In the genomic region with DNA sequence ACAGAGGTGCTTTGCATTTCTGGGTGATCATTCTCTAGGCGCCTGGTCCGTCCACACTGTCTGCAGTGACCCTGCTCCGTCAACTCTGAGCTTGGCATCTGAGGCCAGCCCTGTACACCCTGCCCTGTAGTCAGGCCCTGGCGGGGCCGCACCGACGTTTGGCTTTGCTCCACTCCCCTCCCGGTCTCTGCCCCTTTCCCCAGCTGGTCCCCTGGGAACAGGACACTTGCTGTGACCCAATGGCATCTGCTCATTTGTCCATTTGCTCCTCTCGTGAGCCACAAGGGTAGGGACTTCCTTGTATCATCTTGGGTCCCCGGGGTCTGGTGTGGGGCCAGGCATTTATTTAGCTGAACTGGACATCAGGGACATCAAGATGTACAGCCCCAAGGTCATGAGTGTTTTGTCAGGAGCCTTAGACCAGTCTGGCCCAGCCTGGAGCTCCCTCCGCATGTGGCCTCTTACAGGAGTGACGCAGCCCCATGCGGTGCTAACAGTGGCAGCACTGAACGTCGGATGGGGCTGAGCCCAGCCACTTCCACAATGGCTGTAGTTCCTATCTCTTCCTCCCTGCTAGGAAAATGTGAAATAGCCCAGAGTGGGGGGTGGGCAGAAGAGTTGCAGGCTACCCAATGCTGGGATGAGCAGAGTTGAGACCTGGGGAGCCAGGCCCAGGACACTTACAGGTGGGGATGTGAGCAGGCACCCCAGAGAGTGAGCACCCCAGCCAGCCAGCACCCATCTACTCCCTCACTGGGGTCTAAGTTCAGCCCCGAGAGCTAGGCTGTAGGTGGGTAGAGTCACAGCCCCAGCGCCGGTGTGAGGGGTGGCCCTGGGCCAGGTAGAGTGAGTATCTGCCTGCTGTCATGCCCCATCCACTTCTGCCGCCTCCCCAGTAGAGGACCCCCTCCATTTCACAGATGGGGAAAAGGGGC, we compare ENCODE assay signal across 11 cellular contexts. TPM values are rescaled to one million over a fixed set of nuclear protein-coding genes. Genes with fewer than 3 reads are reported as not detected.
DNase-seq lines count a peak whose midpoint lies in the region; ATAC-seq and TF ChIP-seq lines count a peak whose summit lies in the region.
"Had no signal": no experiment of that assay in that cellular context is flagged by ENCODE, and none has a peak within 500 bp of the region (broad histone marks: within the 10 kb centered on the region; RNA-seq: fewer than 3 reads in every experiment).

No MANE protein-coding gene starts in this region.

- TF ChIP-seq CTCF in left lung (IDR thresholded peaks at IDR 0.05), result no peak
- TF ChIP-seq CTCF in suprapubic skin (IDR thresholded peaks at IDR 0.05), result no peak

- H3K9me3 ChIP-seq in left lung (no peaks in the 10 kb centered on the region), suprapubic skin (no peaks in the 10 kb centered on the region), HAP-1 (no peaks in the 10 kb centered on the region)

- no peak for TF ChIP-seq POLR2A in suprapubic skin (IDR thresholded peaks at IDR 0.05)

- in situ Hi-C loops in HAP-1 (cut with MboI; ENCODE audit: low sequenced_read_pairs), result no loop called here

- 70% methylated on average over 13 of the region's 19 CpGs for WGBS in suprapubic skin

- peak; percentile 63 for DNase-seq in activated effector memory CD4-positive, alpha-beta T cell treated with anti-CD3 and anti-CD28 coated beads, Interleukin-2, amount 50 U/mL, for 16 hours
- no peak for DNase-seq in activated effector memory CD4-positive, alpha-beta T cell treated with Interleukin-2 at 50 U/mL for 16 hours
- DNase-seq in UCSD-AML1 (lab: John Stamatoyannopoulos, UW; ENCODE audit: unreplicated experiment) (peak; percentile 65), left lung (peak; percentile 56 to 78), suprapubic skin (ENCODE audit: low spot score in 2 of 2) (peak; percentile 63 to 74), HAP-1 (ENCODE audit: low spot score in 2 of 2) (no peak), NCI-H1436 (lab: John Stamatoyannopoulos, UW) (no peak)
- DNase-seq: activated CD4-positive, alpha-beta T cell treated with anti-CD3 and anti-CD28 coated beads, Interleukin-2, amount 50 U/mL, for 1 hour; KG1; NCI-H2171 had no signal

- H3K27me3 ChIP-seq in left lung (no peaks in the 10 kb centered on the region), suprapubic skin (no peaks in the 10 kb centered on the region), HAP-1 (ENCODE audit: low read depth) (no peaks in the 10 kb centered on the region)

- H3K36me3 ChIP-seq in left lung, result no peaks in the 10 kb centered on the region
- H3K36me3 ChIP-seq in suprapubic skin, result no peaks in the 10 kb centered on the region
- H3K36me3 ChIP-seq in HAP-1 (replicated peaks), result no peaks in the 10 kb centered on the region

- no peak for TF ChIP-seq EP300 in suprapubic skin (IDR thresholded peaks at IDR 0.05)

- H3K27ac ChIP-seq in left lung (peak overlapping the region in 1 of 2 donors; percentile 41), suprapubic skin (no peak overlapping the region)

- intact Hi-C loops in left lung (cut with DNase I), result no loop called here

- H3K4me1 ChIP-seq in left lung (peaks cover 20 to 93% of the 10 kb centered on the region in 2 donors), suprapubic skin (peaks cover 43% of the 10 kb centered on the region), HAP-1 (peaks cover 5% of the 10 kb centered on the region; the same call in 1 of the 2 replicates)

- ATAC-seq in left lung (no peak), GM21529 (IDR thresholded peaks at IDR 0.05; ENCODE audit: unreplicated experiment) (no peak)

- no peak overlapping the region for H3K4me3 ChIP-seq in left lung
- no peak overlapping the region for H3K4me3 ChIP-seq in suprapubic skin
- no peak overlapping the region for H3K4me3 ChIP-seq in HAP-1

RNA-seq across cellular contexts. Expression of a gene that starts 2.0 kb away (rescaled TPM):
- total RNA-seq in left lung (100 to 1,000 TPM in 1 of 2 donors, 10 to 100 TPM in 1; 58.2 to 113 TPM), suprapubic skin (100 to 1,000 TPM; 116 to 709 (median 162) TPM)

RNA-seq across cellular contexts. Expression of a gene that starts 34.7 kb away (rescaled TPM):
- 10 to 100 TPM; 32.9 to 46.5 TPM for total RNA-seq in left lung
- 10 to 100 TPM; 21.8 to 36.0 (median 30.8) TPM for total RNA-seq in suprapubic skin

RNA-seq across cellular contexts. Expression of a gene that starts 52.8 kb away (rescaled TPM):
- total RNA-seq in left lung, result 100 to 1,000 TPM; 262 to 265 TPM
- total RNA-seq in suprapubic skin, result 100 to 1,000 TPM; 122 to 299 (median 196) TPM

Comparison
In these comparisons a context has a peak if more than half of its experiments do, and no peak if none do; other contexts are left out.
1. DNase-seq: peak in activated effector memory CD4-positive, alpha-beta T cell treated with anti-CD3 and anti-CD28 coated beads, Interleukin-2, amount 50 U/mL, for 16 hours (single experiment), UCSD-AML1 (single experiment), left lung (2 of 2) and suprapubic skin (2 of 2); none in activated effector memory CD4-positive, alpha-beta T cell treated with Interleukin-2 at 50 U/mL for 16 hours (single experiment), HAP-1 (0 of 2) and NCI-H1436 (single experiment).